16 cellular contexts compared by ENCODE assay signal in genomic region chr1:209800984-209801834, GRCh38. TPM values are rescaled to one million over a fixed set of nuclear protein-coding genes. Genes with fewer than 3 reads are reported as not detected.
DNase-seq lines count a peak whose midpoint lies in the region; ATAC-seq and TF ChIP-seq lines count a peak whose summit lies in the region.
"Had no signal": no experiment of that assay in that cellular context is flagged by ENCODE, and none has a peak within 500 bp of the region (broad histone marks: within the 10 kb centered on the region; RNA-seq: fewer than 3 reads in every experiment).

No MANE protein-coding gene starts in this region.

- peaks cover 71% of the 10 kb centered on the region for H3K79me2 ChIP-seq in hepatocyte

- no peak for TF ChIP-seq POLR2A in suprapubic skin (IDR thresholded peaks at IDR 0.05)
- TF ChIP-seq POLR2A in Peyer's patch (IDR thresholded peaks at IDR 0.05): no peak

- H3K27ac ChIP-seq in hepatocyte: peak overlapping the region; percentile 28
- H3K27ac ChIP-seq in suprapubic skin: no peak overlapping the region
- no peak overlapping the region for H3K27ac ChIP-seq in Peyer's patch

- no peaks in the 10 kb centered on the region for H3K9me3 Mint-ChIP-seq in MCF 10A (ENCODE audit: unreplicated experiment)
- H3K9me3 Mint-ChIP-seq: activated CD4-positive, alpha-beta memory T cell treated with anti-CD3 and anti-CD28 coated beads, Interleukin-2, amount 10 ng/mL, durations not matched to agents 7 days and 5 days had no signal

- H4K20me1 ChIP-seq in hepatocyte (ENCODE audit: insufficient read depth, poor library complexity, severe bottlenecking): peaks cover 7% of the 10 kb centered on the region

- intact Hi-C loops in MCF 10A (cut with micrococcal nuclease): no loop called here

- no peak for TF ChIP-seq EP300 in suprapubic skin (IDR thresholded peaks at IDR 0.05)

- no peak overlapping the region for H3K4me3 Mint-ChIP-seq in MCF 10A (ENCODE audit: unreplicated experiment)
- H3K4me3 Mint-ChIP-seq: activated CD4-positive, alpha-beta memory T cell treated with anti-CD3 and anti-CD28 coated beads, Interleukin-2, amount 10 ng/mL, durations not matched to agents 7 days and 5 days had no signal

- H3K4me1 ChIP-seq in hepatocyte (ENCODE audit: insufficient read depth): peaks cover 8% of the 10 kb centered on the region
- peaks cover 59% of the 10 kb centered on the region for H3K4me1 ChIP-seq in suprapubic skin
- peaks cover 0 to 5% (median 0%) of the 10 kb centered on the region in 4 donors for H3K4me1 ChIP-seq in Peyer's patch

- CTCF ChIA-PET in MCF 10A (lab: Yijun Ruan, JAX): interaction anchor here (0.5 to 14.2 kb wide), 17 partner anchors 8 to 1617 kb away, joined by 3 to 263 read pairs (median 5); partner anchors contain the start of genes C1orf74 and UTP25

- H3K4me3 ChIP-seq in hepatocyte (no peak overlapping the region), suprapubic skin (peak overlapping the region; percentile 64), Peyer's patch (no peak overlapping the region)
- H3K4me3 ChIP-seq: esophagus muscularis mucosa had no signal

- ATAC-seq in GM18870 (IDR thresholded peaks at IDR 0.05; ENCODE audit: unreplicated experiment): no peak

- BruUV-seq in MCF 10A (replicated peaks; lab: Mats Ljungman, UMichigan): no TSS peak

- no peak overlapping the region for H3K4me2 ChIP-seq in hepatocyte

- H3K27me3 ChIP-seq in hepatocyte: no peaks in the 10 kb centered on the region
- no peaks in the 10 kb centered on the region for H3K27me3 ChIP-seq in suprapubic skin
- H3K27me3 ChIP-seq in Peyer's patch: no peaks in the 10 kb centered on the region

- H3K4me1 Mint-ChIP-seq in MCF 10A (ENCODE audit: insufficient read depth, unreplicated experiment): peaks cover 53% of the 10 kb centered on the region

- peaks cover 61% of the 10 kb centered on the region for H3K36me3 Mint-ChIP-seq in MCF 10A (ENCODE audit: insufficient read depth, unreplicated experiment)

- DNase-seq in M059J (ENCODE audit: low read depth) (peak; percentile 68), MCF 10A (ENCODE audit: unreplicated experiment) (no peak), hepatocyte (ENCODE audit: low spot score) (no peak), suprapubic skin (ENCODE audit: low spot score in 2 of 2) (no peak), NCI-H526 (lab: John Stamatoyannopoulos, UW) (no peak), Peyer's patch (no peak), pons (ENCODE audit: low spot score) (no peak)
- DNase-seq: activated CD4-positive, alpha-beta memory T cell treated with anti-CD3 and anti-CD28 coated beads, Interleukin-2, amount 10 ng/mL, durations not matched to agents 7 days and 5 days; activated gamma-delta T cell; central memory CD4-positive, alpha-beta T cell; NCI-H510A treated with DMSO at 0.1 percent for 48 hours; stimulated activated naive CD4-positive, alpha-beta T cell treated with Interleukin-2 at 50 U/mL for 16 hours; T-helper 9 cell had no signal

- H3K9me2 ChIP-seq in hepatocyte (replicated peaks; ENCODE audit: insufficient read depth): no peaks in the 10 kb centered on the region

- H3K36me3 ChIP-seq in hepatocyte (replicated peaks; ENCODE audit: insufficient read depth, low read depth) (no peaks in the 10 kb centered on the region), suprapubic skin (no peaks in the 10 kb centered on the region), Peyer's patch (peaks cover 0 to 15% (median 0%) of the 10 kb centered on the region in 3 donors)
- H3K36me3 ChIP-seq: esophagus muscularis mucosa had no signal

- H3K9me3 ChIP-seq in hepatocyte (ENCODE audit: low read depth) (no peaks in the 10 kb centered on the region), suprapubic skin (no peaks in the 10 kb centered on the region), Peyer's patch (no peaks in the 10 kb centered on the region)
- H3K9me3 ChIP-seq: esophagus muscularis mucosa had no signal

- POLR2A ChIA-PET in MCF 10A (lab: Yijun Ruan, JAX): interaction anchor here (1.1 to 7.1 kb wide), 11 partner anchors 7 to 373 kb away, joined by 3 to 94 read pairs (median 5); partner anchors contain the start of genes C1orf74 and UTP25

- 87% methylated on average over 5 of the region's 5 CpGs for WGBS in hepatocyte (ENCODE audit: low lambda C conversion rate, missing lambda C conversion rate)
- WGBS in suprapubic skin: 31% methylated on average over 5 of the region's 5 CpGs

- no peak overlapping the region for H2AFZ ChIP-seq in hepatocyte

- peak overlapping the region; percentile 3 for H3K27ac Mint-ChIP-seq in MCF 10A (ENCODE audit: low read depth, unreplicated experiment)
- H3K27ac Mint-ChIP-seq: activated CD4-positive, alpha-beta memory T cell treated with anti-CD3 and anti-CD28 coated beads, Interleukin-2, amount 10 ng/mL, durations not matched to agents 7 days and 5 days had no signal

- H3K27me3 Mint-ChIP-seq in MCF 10A (ENCODE audit: insufficient read depth, unreplicated experiment): no peaks in the 10 kb centered on the region

- no peak for TF ChIP-seq CTCF in MCF 10A (IDR thresholded peaks at IDR 0.05; ENCODE audit: unreplicated experiment)
- no peak for TF ChIP-seq CTCF in hepatocyte (IDR thresholded peaks at IDR 0.05; ENCODE audit: poor library complexity)
- TF ChIP-seq CTCF in suprapubic skin (IDR thresholded peaks at IDR 0.05): no peak
- TF ChIP-seq CTCF in Peyer's patch (IDR thresholded peaks at IDR 0.05): no peak

RNA-seq across cellular contexts. Expression of gene IRF6, which starts 4.7 kb away (rescaled TPM):
- 0.39 and 0.47 TPM in 2 replicates for total RNA-seq in M059J (2014; rRNA removed; shearing (Covaris generic))
- total RNA-seq in MCF 10A (2022) (87.8 and 106 TPM in 2 replicates), hepatocyte (34.2 and 35.3 TPM in 2 replicates), suprapubic skin (100 to 1,000 TPM; 195 to 235 (median 227) TPM), Peyer's patch (10 to 100 TPM in 3 of 4 donors, 1 to 10 TPM in 1; 9.9 to 66.4 (median 52.2) TPM)
- polyA plus RNA-seq in hepatocyte: 21.3 and 31.0 TPM in 2 replicates

RNA-seq across cellular contexts. Expression of gene C1orf74, which starts 16.9 kb away (rescaled TPM):
- 4.0 and 5.7 TPM in 2 replicates for total RNA-seq in M059J (2014; rRNA removed; shearing (Covaris generic))
- total RNA-seq in MCF 10A (2022) (6.8 and 7.1 TPM in 2 replicates), hepatocyte (3.3 and 3.8 TPM in 2 replicates), suprapubic skin (10 to 100 TPM; 10.1 to 18.1 (median 15.1) TPM), Peyer's patch (1 to 10 TPM in 3 of 4 donors, under 1 TPM in 1; 0.83 to 1.9 (median 1.8) TPM)
- polyA plus RNA-seq in hepatocyte: 2.2 and 2.7 TPM in 2 replicates

RNA-seq across cellular contexts. Expression of gene UTP25, which starts 26.6 kb away (rescaled TPM):
- 5.9 and 7.8 TPM in 2 replicates for total RNA-seq in M059J (2014; rRNA removed; shearing (Covaris generic))
- total RNA-seq in MCF 10A (2022) (20.4 and 23.8 TPM in 2 replicates), hepatocyte (8.0 and 8.3 TPM in 2 replicates), suprapubic skin (10 to 100 TPM in 3 of 4 donors, 1 to 10 TPM in 1; 9.6 to 17.9 (median 11.6) TPM), Peyer's patch (10 to 100 TPM in 1 of 4 donors, 1 to 10 TPM in 3; 3.5 to 14.9 (median 6.3) TPM)
- 3.2 and 5.2 TPM in 2 replicates for polyA plus RNA-seq in hepatocyte

RNA-seq across cellular contexts. Expression of gene TRAF3IP3, which starts 45.4 kb away (rescaled TPM):
- not detected in 2 replicates for total RNA-seq in M059J (2014; rRNA removed; shearing (Covaris generic))
- not detected in 2 replicates for total RNA-seq in MCF 10A (2022)
- 0.13 and 0.20 TPM in 2 replicates for total RNA-seq in hepatocyte
- 0.16 TPM in 1 of 2 replicates, not detected in the other for polyA plus RNA-seq in hepatocyte
- total RNA-seq in suprapubic skin: 1 to 10 TPM in 3 of 4 donors, not detected in 1; 1.6 to 3.1 (median 2.0) TPM
- 100 to 1,000 TPM in 1 of 4 donors, 10 to 100 TPM in 1, 1 to 10 TPM in 2; 7.4 to 102 (median 10.8) TPM for total RNA-seq in Peyer's patch
- total RNA-seq: HT-29 had no signal
